ENCODE assay signal across 13 cellular contexts in genomic region chr16:12426122-12426521, GRCh38.
A peak's percentile ranks its signal among the peaks of the same experiment; 100 is the strongest.
DNase-seq lines count a peak whose midpoint lies in the region; ATAC-seq, FAIRE-seq and TF ChIP-seq lines count a peak whose summit lies in the region.
"Had no signal": no experiment of that assay in that cellular context is flagged by ENCODE, and none has a peak within 500 bp of the region (broad histone marks: within the 10 kb centered on the region; RNA-seq: fewer than 3 reads in every experiment).

No MANE protein-coding gene starts in this region.

- no peak for ATAC-seq in GM21367 (IDR thresholded peaks at IDR 0.05; ENCODE audit: unreplicated experiment)
- ATAC-seq: body of pancreas, Panc1 had no signal

- H3K4me3 ChIP-seq in fibroblast of the aortic adventitia (ENCODE audit: low read depth, low read length): no peak overlapping the region
- H3K4me3 ChIP-seq: body of pancreas, stomach had no signal

- TF ChIP-seq CTCF in fibroblast of the aortic adventitia (IDR thresholded peaks at IDR 0.05; ENCODE audit: insufficient read depth, low read length): no peak

- no peak overlapping the region for H3K27ac Mint-ChIP-seq in activated T-helper 2 cell treated with anti-CD3 and anti-CD28 coated beads, Interferon-gamma antibody, Interleukin-2, Interleukin-4, amounts not matched to agents 10 μg/mL and 5 μg/mL and 100 μg/mL, durations not matched to agents 14 hours and 24 hours and 36 hours

- H3K4me1 Mint-ChIP-seq in activated T-helper 2 cell treated with anti-CD3 and anti-CD28 coated beads, Interferon-gamma antibody, Interleukin-2, Interleukin-4, amounts not matched to agents 10 μg/mL and 5 μg/mL and 100 μg/mL, durations not matched to agents 14 hours and 24 hours and 36 hours (ENCODE audit: low read depth): peaks cover 8% of the 10 kb centered on the region

- H3K27me3 Mint-ChIP-seq in activated T-helper 2 cell treated with anti-CD3 and anti-CD28 coated beads, Interferon-gamma antibody, Interleukin-2, Interleukin-4, amounts not matched to agents 10 μg/mL and 5 μg/mL and 100 μg/mL, durations not matched to agents 14 hours and 24 hours and 36 hours (ENCODE audit: low read depth): no peaks in the 10 kb centered on the region

- no peaks in the 10 kb centered on the region for H3K9me3 Mint-ChIP-seq in activated T-helper 2 cell treated with anti-CD3 and anti-CD28 coated beads, Interferon-gamma antibody, Interleukin-2, Interleukin-4, amounts not matched to agents 10 μg/mL and 5 μg/mL and 100 μg/mL, durations not matched to agents 14 hours and 24 hours and 36 hours

- no peak overlapping the region for H3K4me3 Mint-ChIP-seq in activated T-helper 2 cell treated with anti-CD3 and anti-CD28 coated beads, Interferon-gamma antibody, Interleukin-2, Interleukin-4, amounts not matched to agents 10 μg/mL and 5 μg/mL and 100 μg/mL, durations not matched to agents 14 hours and 24 hours and 36 hours (ENCODE audit: low read depth)

- H3K36me3 Mint-ChIP-seq in activated T-helper 2 cell treated with anti-CD3 and anti-CD28 coated beads, Interferon-gamma antibody, Interleukin-2, Interleukin-4, amounts not matched to agents 10 μg/mL and 5 μg/mL and 100 μg/mL, durations not matched to agents 14 hours and 24 hours and 36 hours (ENCODE audit: low read depth): no peaks in the 10 kb centered on the region

- FAIRE-seq in RCC 7860 (lab: Jason Lieb, UNC): no peak

- peak; percentile 28 for DNase-seq in LHCN-M2 (ENCODE audit: low read depth)
- peak; percentile 35 for DNase-seq in RCC 7860 (ENCODE audit: low spot score)
- peak; percentile 3 for DNase-seq in fibroblast of the aortic adventitia (ENCODE audit: low read depth)
- peak; percentile 54 for DNase-seq in retina
- no peak for DNase-seq in hippocampal formation (lab: John Stamatoyannopoulos, UW)
- no peak for DNase-seq in activated T-helper 2 cell treated with anti-CD3 and anti-CD28 coated beads, Interferon-gamma antibody, Interleukin-2, Interleukin-4, amounts not matched to agents 10 μg/mL and 5 μg/mL and 100 μg/mL, durations not matched to agents 14 hours and 24 hours and 36 hours (ENCODE audit: low spot score)
- DNase-seq: activated T-cell treated with anti-CD3 and anti-CD28 coated beads for 4 hours, EL, NCI-H1436, stomach had no signal

- intact Hi-C loops in activated T-helper 2 cell treated with anti-CD3 and anti-CD28 coated beads, Interferon-gamma antibody, Interleukin-2, Interleukin-4, amounts not matched to agents 10 μg/mL and 5 μg/mL and 100 μg/mL, durations not matched to agents 14 hours and 24 hours and 36 hours (cut with micrococcal nuclease): no loop called here

Comparison
In these comparisons a context has a peak if more than half of its experiments do, and no peak if none do; other contexts are left out.
1. DNase-seq: peak in LHCN-M2 (single experiment), RCC 7860 (single experiment), fibroblast of the aortic adventitia (single experiment) and retina (single experiment); none in hippocampal formation (0 of 2) and activated T-helper 2 cell treated with anti-CD3 and anti-CD28 coated beads, Interferon-gamma antibody, Interleukin-2, Interleukin-4, amounts not matched to agents 10 μg/mL and 5 μg/mL and 100 μg/mL, durations not matched to agents 14 hours and 24 hours and 36 hours (single experiment).